35 cellular contexts compared by ENCODE assay signal in genomic region chr20:23327617-23328333, GRCh38.
"Had no signal": no experiment of that assay in that cellular context is flagged by ENCODE, and none has a peak within 500 bp of the region (broad histone marks: within the 10 kb centered on the region; RNA-seq: fewer than 3 reads in every experiment).

No MANE protein-coding gene starts in this region.

- DNase-seq: activated B cell treated with CpG ODN at 0.5 μM for 24 hours; activated CD4-positive, alpha-beta memory T cell treated with anti-CD3 and anti-CD28 coated beads for 36 hours; activated CD4-positive, alpha-beta T cell treated with anti-CD3 and anti-CD28 coated beads for 4 hours; activated CD4-positive, alpha-beta T cell treated with anti-CD3 and anti-CD28 coated beads, Interleukin-2, amount 10 ng/mL, durations not matched to agents 24 days and 14 days; activated CD4-positive, alpha-beta T cell treated with anti-CD3 and anti-CD28 coated beads, Interleukin-2, amount 50 U/mL, for 1 hour; activated CD4-positive, alpha-beta T cell treated with anti-CD3 and anti-CD28 coated beads, Interleukin-2, amount 50 U/mL, for 4 hours; activated CD4-positive, CD25-positive, alpha-beta regulatory T cell treated with anti-CD3 and anti-CD28 coated beads, Interleukin-2, amount 50 U/mL, for 72 hours; activated CD8-positive, alpha-beta memory T cell treated with anti-CD3 and anti-CD28 coated beads, Interleukin-2, amount 50 U/mL, for 4 hours; activated CD8-positive, alpha-beta T cell treated with anti-CD3 and anti-CD28 coated beads for 36 hours; activated effector memory CD4-positive, alpha-beta T cell treated with anti-CD3 and anti-CD28 coated beads, Interleukin-2, amount 50 U/mL, for 16 hours; activated gamma-delta T cell treated with Interleukin-2 at 50 U/mL for 16 hours; activated naive CD4-positive, alpha-beta T cell; activated naive CD4-positive, alpha-beta T cell treated with anti-CD3 and anti-CD28 coated beads for 36 hours; activated naive CD4-positive, alpha-beta T cell treated with anti-CD3 and anti-CD28 coated beads, Interleukin-2, amount 50 U/mL, for 16 hours; activated naive CD8-positive, alpha-beta T cell treated with anti-CD3 and anti-CD28 coated beads for 36 hours; activated T-cell treated with anti-CD3 and anti-CD28 coated beads for 4 hours; activated T-cell treated with anti-CD3 and anti-CD28 coated beads, Interleukin-2, amount 50 U/mL, for 1 hour; activated T-cell treated with anti-CD3 and anti-CD28 coated beads, Interleukin-2, amount 50 U/mL, for 4 hours; activated T-cell treated with anti-CD3 and anti-CD28 coated beads, Interleukin-2, amount 50 U/mL, for 72 hours; adrenal gland; amniotic stem cell; aorta; body of pancreas; brain microvascular endothelial cell; caudate nucleus; cerebellar nuclear complex; T-helper 1 cell; T-helper 2 cell; T-helper 9 cell had no signal

- H3K27ac ChIP-seq: adrenal gland, body of pancreas, brain microvascular endothelial cell, breast epithelium, VCaP had no signal

- H3K4me3 ChIP-seq: adrenal gland, body of pancreas, breast epithelium had no signal

- ATAC-seq: activated CD8-positive, alpha-beta T cell treated with anti-CD3 and anti-CD28 coated beads for 36 hours; activated naive CD4-positive, alpha-beta T cell treated with anti-CD3 and anti-CD28 coated beads, Interleukin-2, amount 50 U/mL, for 72 hours; activated T-cell treated with anti-CD3 and anti-CD28 coated beads, Interleukin-2, amount 50 U/mL, for 4 hours; activated T-cell treated with anti-CD3 and anti-CD28 coated beads, Interleukin-2, amount 50 U/mL, for 72 hours; activated T-helper 17 cell treated with anti-CD3 and anti-CD28 coated beads, Interleukin-2, amount 50 U/mL, for 72 hours; body of pancreas had no signal

- H3K9me3 ChIP-seq: adrenal gland, body of pancreas, breast epithelium had no signal

- H3K27me3 ChIP-seq: adrenal gland, body of pancreas, brain microvascular endothelial cell, breast epithelium had no signal

- FAIRE-seq: astrocyte, TTC549 had no signal

- H3K4me1 ChIP-seq: adrenal gland, body of pancreas, breast epithelium had no signal

- H3K36me3 ChIP-seq: adrenal gland, brain microvascular endothelial cell, breast epithelium had no signal
